In genomic region chr9:16342621-16343020, GRCh38 we compare ENCODE assay signal across 17 cellular contexts.
"Had no signal": no experiment of that assay in that cellular context is flagged by ENCODE, and none has a peak within 500 bp of the region (broad histone marks: within the 10 kb centered on the region; RNA-seq: fewer than 3 reads in every experiment).

No MANE protein-coding gene starts in this region.

- ATAC-seq: activated T-cell treated with anti-CD3 and anti-CD28 coated beads, Interleukin-2, amount 50 U/mL, for 4 hours; SK-N-SH treated with all-trans-retinoic acid at 6 μM for 48 hours; stimulated activated naive CD8-positive, alpha-beta T cell treated with anti-CD3 and anti-CD28 coated beads, Interleukin-15, amount 100 ng/mL, for 72 hours; T-cell had no signal

- H3K27ac ChIP-seq: prostate gland had no signal

- H3K4me1 Mint-ChIP-seq: stimulated activated naive CD8-positive, alpha-beta T cell treated with anti-CD3 and anti-CD28 coated beads, Interleukin-15, amount 100 ng/mL, for 72 hours; T-cell had no signal

- H3K4me3 ChIP-seq: lung, prostate gland, smooth muscle cell, upper lobe of left lung had no signal

- H3K4me1 ChIP-seq: prostate gland had no signal

- H3K4me2 ChIP-seq: smooth muscle cell had no signal

- H3K27ac Mint-ChIP-seq: stimulated activated naive CD8-positive, alpha-beta T cell treated with anti-CD3 and anti-CD28 coated beads, Interleukin-15, amount 100 ng/mL, for 72 hours; T-cell had no signal

- H3K4me3 Mint-ChIP-seq: activated T-cell treated with anti-CD3 and anti-CD28 coated beads, Interleukin-2, amount 50 U/mL, for 4 hours; neural crest cell; stimulated activated naive CD8-positive, alpha-beta T cell treated with anti-CD3 and anti-CD28 coated beads, Interleukin-15, amount 100 ng/mL, for 72 hours; T-cell had no signal

- H3K9me3 ChIP-seq: prostate gland, upper lobe of left lung had no signal

- H3K27me3 Mint-ChIP-seq: stimulated activated naive CD8-positive, alpha-beta T cell treated with anti-CD3 and anti-CD28 coated beads, Interleukin-15, amount 100 ng/mL, for 72 hours; T-cell had no signal

- H3K36me3 Mint-ChIP-seq: T-cell had no signal

- H3K36me3 ChIP-seq: prostate gland, upper lobe of left lung had no signal

- H3K27me3 ChIP-seq: upper lobe of left lung had no signal

- H3K9me3 Mint-ChIP-seq: activated T-cell treated with anti-CD3 and anti-CD28 coated beads, Interleukin-2, amount 50 U/mL, for 4 hours; stimulated activated naive CD8-positive, alpha-beta T cell treated with anti-CD3 and anti-CD28 coated beads, Interleukin-15, amount 100 ng/mL, for 72 hours had no signal

- DNase-seq: activated CD4-positive, alpha-beta T cell treated with anti-CD3 and anti-CD28 coated beads, Interleukin-2, amount 50 U/mL, for 1 hour; activated CD8-positive, alpha-beta memory T cell treated with anti-CD3 and anti-CD28 coated beads, Interleukin-2, amount 50 U/mL, for 4 hours; activated naive CD4-positive, alpha-beta T cell treated with anti-CD3 and anti-CD28 coated beads, Interleukin-2, amount 50 U/mL, for 16 hours; activated T-cell treated with anti-CD3 and anti-CD28 coated beads, Interleukin-2, amount 50 U/mL, for 4 hours; cerebellar nuclear complex; effector CD4-positive, alpha-beta T cell; hypothalamus; islet precursor cell; stimulated activated CD4-positive, alpha-beta T cell treated with anti-CD3 and anti-CD28 coated beads, Interleukin-4, amount 100 ng/mL, for 1 hour; stimulated activated naive CD8-positive, alpha-beta T cell treated with anti-CD3 and anti-CD28 coated beads, Interleukin-15, amount 100 ng/mL, for 72 hours; T-cell; upper lobe of left lung had no signal
